In the genomic region with DNA sequence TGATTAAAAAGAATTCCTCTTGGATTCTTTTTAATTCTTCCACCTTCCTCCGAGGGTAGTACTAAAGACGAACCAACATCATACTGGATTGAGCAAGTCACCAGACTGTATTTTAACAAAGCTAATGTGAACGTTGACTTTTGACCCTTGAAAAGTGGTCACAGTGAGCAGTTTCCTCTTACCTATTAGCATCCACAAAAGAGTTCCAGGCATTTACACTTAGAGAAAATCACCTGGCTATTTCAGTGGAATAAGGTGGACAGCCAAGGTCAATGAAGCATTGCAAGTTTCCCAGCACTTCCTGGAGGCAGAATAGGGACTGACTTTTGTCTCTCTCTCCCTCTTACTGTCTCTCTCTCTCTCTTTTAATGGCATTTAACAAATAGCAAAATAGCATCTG, we compare ENCODE assay signal across 17 cellular contexts.
"Had no signal": no experiment of that assay in that cellular context is flagged by ENCODE, and none has a peak within 500 bp of the region (broad histone marks: within the 10 kb centered on the region; RNA-seq: fewer than 3 reads in every experiment).

No MANE protein-coding gene starts in this region.

- H3K4me3 Mint-ChIP-seq: activated naive CD4-positive, alpha-beta T cell treated with anti-CD3 and anti-CD28 coated beads, Interleukin-2, amount 10 ng/mL, durations not matched to agents 7 days and 5 days; activated naive CD8-positive, alpha-beta T cell treated with anti-CD3 and anti-CD28 coated beads, Interleukin-2, amount 50 U/mL, for 24 hours; natural killer cell; T-helper 1 cell treated with Interleukin-12 subunit alpha and Interleukin-12 subunit beta and Interleukin-4 antibody, amounts not matched to agents 30 μg/mL and 1 μg/mL, for 36 hours had no signal

- H3K27ac Mint-ChIP-seq: activated naive CD4-positive, alpha-beta T cell treated with anti-CD3 and anti-CD28 coated beads, Interleukin-2, amount 10 ng/mL, durations not matched to agents 7 days and 5 days; activated naive CD8-positive, alpha-beta T cell treated with anti-CD3 and anti-CD28 coated beads, Interleukin-2, amount 50 U/mL, for 24 hours; natural killer cell; T-helper 1 cell treated with Interleukin-12 subunit alpha and Interleukin-12 subunit beta and Interleukin-4 antibody, amounts not matched to agents 30 μg/mL and 1 μg/mL, for 36 hours had no signal

- H3K9me3 Mint-ChIP-seq: activated naive CD4-positive, alpha-beta T cell treated with anti-CD3 and anti-CD28 coated beads, Interleukin-2, amount 10 ng/mL, durations not matched to agents 7 days and 5 days; activated naive CD8-positive, alpha-beta T cell treated with anti-CD3 and anti-CD28 coated beads, Interleukin-2, amount 50 U/mL, for 24 hours; natural killer cell; T-helper 1 cell treated with Interleukin-12 subunit alpha and Interleukin-12 subunit beta and Interleukin-4 antibody, amounts not matched to agents 30 μg/mL and 1 μg/mL, for 36 hours had no signal

- H3K4me1 Mint-ChIP-seq: activated naive CD4-positive, alpha-beta T cell treated with anti-CD3 and anti-CD28 coated beads, Interleukin-2, amount 10 ng/mL, durations not matched to agents 7 days and 5 days; activated naive CD8-positive, alpha-beta T cell treated with anti-CD3 and anti-CD28 coated beads, Interleukin-2, amount 50 U/mL, for 24 hours; natural killer cell had no signal

- H3K36me3 Mint-ChIP-seq: activated naive CD4-positive, alpha-beta T cell treated with anti-CD3 and anti-CD28 coated beads, Interleukin-2, amount 10 ng/mL, durations not matched to agents 7 days and 5 days; natural killer cell had no signal

- DNase-seq: activated CD4-positive, CD25-positive, alpha-beta regulatory T cell treated with anti-CD3 and anti-CD28 coated beads, Interleukin-2, amount 50 U/mL, for 72 hours; activated CD8-positive, alpha-beta memory T cell treated with anti-CD3 and anti-CD28 coated beads for 24 hours; activated CD8-positive, alpha-beta memory T cell treated with anti-CD3 and anti-CD28 coated beads, Interleukin-2, amount 50 U/mL, for 48 hours; activated effector memory CD4-positive, alpha-beta T cell treated with Interleukin-2 at 50 U/mL for 16 hours; activated naive CD4-positive, alpha-beta T cell treated with anti-CD3 and anti-CD28 coated beads, Interleukin-2, amount 10 ng/mL, durations not matched to agents 7 days and 5 days; activated naive CD8-positive, alpha-beta T cell treated with anti-CD3 and anti-CD28 coated beads, Interleukin-2, amount 50 U/mL, for 24 hours; activated T-cell treated with anti-CD3 and anti-CD28 coated beads, Interleukin-2, amount 50 U/mL, for 48 hours; natural killer cell; stimulated activated CD4-positive, alpha-beta T cell treated with anti-CD3 and anti-CD28 coated beads, Interleukin-2, amount 100 ng/mL, for 24 hours; stimulated activated naive CD4-positive, alpha-beta T cell treated with Interleukin-2 at 50 U/mL for 16 hours; transverse colon had no signal

- H3K27ac ChIP-seq: ascending aorta, breast epithelium, coronary artery, transverse colon, vagina had no signal

- H3K4me3 ChIP-seq: ascending aorta, breast epithelium, coronary artery, transverse colon, vagina had no signal

- H3K9me3 ChIP-seq: ascending aorta, breast epithelium, transverse colon, vagina had no signal

- H3K4me1 ChIP-seq: ascending aorta, breast epithelium, vagina had no signal

- H3K27me3 ChIP-seq: ascending aorta, breast epithelium, vagina had no signal

- H3K36me3 ChIP-seq: ascending aorta, breast epithelium, transverse colon, vagina had no signal

- ATAC-seq: activated naive CD8-positive, alpha-beta T cell treated with anti-CD3 and anti-CD28 coated beads, Interleukin-2, amount 50 U/mL, for 24 hours had no signal

- FAIRE-seq: keratinocyte had no signal
